8 cellular contexts compared by ENCODE assay signal in genomic region chr20:407953-408842, GRCh38. TPM values are rescaled to one million over a fixed set of nuclear protein-coding genes. Genes with fewer than 3 reads are reported as not detected.
DNase-seq lines count a peak whose midpoint lies in the region; ATAC-seq and TF ChIP-seq lines count a peak whose summit lies in the region.

TSS of gene RBCK1 (plus strand) at chr20:408299. CDS start at chr20:408758, 459 bp downstream.

- peak within 1 kb of the TSS; percentile 87 to 90 for H3K4me3 ChIP-seq in ascending aorta
- peak within 1 kb of the TSS; percentile 74 to 91 for H3K4me3 ChIP-seq in aorta (ENCODE audit: low read length in 2 of 2)

- H3K36me3 ChIP-seq in ascending aorta (peaks cover 3 to 9% of the 10 kb centered on the region in 2 donors), aorta (ENCODE audit: control insufficient read depth in 1 of 2, insufficient read depth in 2 of 2, low read length in 1 of 2) (peaks cover 0 to 2% of the 10 kb centered on the region in 2 donors)

- H3K27me3 ChIP-seq in ascending aorta: no peaks in the 10 kb centered on the region
- H3K27me3 ChIP-seq in aorta (ENCODE audit: control insufficient read depth in 1 of 2, insufficient read depth in 2 of 2, low read length in 1 of 2): no peaks in the 10 kb centered on the region

- DNase-seq in NCI-H146 (lab: John Stamatoyannopoulos, UW) (peak; percentile 85), T-helper 22 cell (ENCODE audit: low read depth) (peak; percentile 77), ascending aorta (ENCODE audit: low spot score in 2 of 2) (peak; percentile 16 to 89), hepatic stellate cell (ENCODE audit: low spot score) (peak; percentile 99), retina (peak; percentile 95), aorta (peak; percentile 93 to 95)

- peak; percentile 78 for ATAC-seq in GM18502 (IDR thresholded peaks at IDR 0.05; ENCODE audit: poor library complexity, unreplicated experiment)
- ATAC-seq in HG02870 (IDR thresholded peaks at IDR 0.05; ENCODE audit: unreplicated experiment): peak; percentile 71
- peak; percentile 95 for ATAC-seq in aorta (ENCODE audit: low FRiP score)

- H3K9me3 ChIP-seq in ascending aorta (no peaks in the 10 kb centered on the region), aorta (ENCODE audit: control insufficient read depth, low read length) (no peaks in the 10 kb centered on the region)

- H3K4me1 ChIP-seq in ascending aorta (peaks cover 0 to 13% of the 10 kb centered on the region in 2 donors), aorta (ENCODE audit: control insufficient read depth in 1 of 2, insufficient read depth in 2 of 2, low read length in 2 of 2) (no peaks in the 10 kb centered on the region)

- WGBS in aorta, 2 donors: 0% methylated on average over 42 to 81 of the region's 87 CpGs

- intact Hi-C loops in ascending aorta (cut with DNase I) (loop anchor here (1.0 to 5.0 kb wide), 5 partner anchors 54 to 424 kb away; partner anchors contain the start of genes CSNK2A1, FAM110A, NRSN2 and TBC1D20), aorta (cut with DNase I) (loop anchor here (2.0 to 10.0 kb wide), 7 partner anchors 54 to 244 kb away; partner anchors contain the start of genes CSNK2A1 (in 2 of the 2), SRXN1 (in 1 of the 2) and TBC1D20 (in 1 of the 2))

- TF ChIP-seq CTCF in ascending aorta (IDR thresholded peaks at IDR 0.05): no peak

- H3K27ac ChIP-seq in ascending aorta (peak within 1 kb of the TSS; percentile 90 to 95), aorta (ENCODE audit: low read depth in 1 of 2, low read length in 2 of 2) (peak within 1 kb of the TSS in 1 of 2 donors; percentile 87)

RNA-seq across cellular contexts. Expression of gene RBCK1, which starts in this region (rescaled TPM):
- 123 TPM for total RNA-seq in ascending aorta
- total RNA-seq in aorta: 10 to 100 TPM; 52.8 to 70.0 TPM
- polyA plus RNA-seq in aorta: 100 to 1,000 TPM in 1 of 2 donors, 10 to 100 TPM in 1; 64.1 to 118 TPM
